In the genomic region with DNA sequence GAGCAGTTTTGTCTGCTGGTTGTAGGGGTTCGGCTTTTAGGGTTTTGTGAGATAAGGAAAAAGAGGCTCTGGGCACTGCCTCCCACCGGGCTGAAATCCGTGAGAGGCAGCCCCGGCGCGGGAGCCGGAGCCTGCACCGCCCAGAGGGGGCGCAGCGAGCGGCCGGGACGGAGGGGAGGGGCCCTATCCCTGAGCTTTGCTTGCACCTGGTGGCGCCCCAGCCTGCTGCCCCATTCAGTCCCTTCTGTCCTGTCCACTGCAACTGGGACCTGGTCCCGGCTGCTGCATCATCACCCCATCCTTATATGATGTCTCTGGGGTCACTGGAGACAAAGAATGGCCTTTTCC, we compare ENCODE assay signal across 10 cellular contexts. TPM values are rescaled to one million over a fixed set of nuclear protein-coding genes. Genes with fewer than 3 reads are reported as not detected.
DNase-seq lines count a peak whose midpoint lies in the region; ATAC-seq and TF ChIP-seq lines count a peak whose summit lies in the region.
"Had no signal": no experiment of that assay in that cellular context is flagged by ENCODE, and none has a peak within 500 bp of the region (broad histone marks: within the 10 kb centered on the region; RNA-seq: fewer than 3 reads in every experiment).

No MANE protein-coding gene starts in this region.

- 57% methylated on average over 1 of the region's 15 CpGs for WGBS in right lobe of liver (ENCODE audit: insufficient coverage, low coverage, low lambda C conversion rate, missing lambda C conversion rate)

- no peak overlapping the region for H3K27ac ChIP-seq in HUES48 (ENCODE audit: low read depth, low read length)
- H3K27ac ChIP-seq in right lobe of liver, result no peak overlapping the region
- H3K27ac ChIP-seq in effector memory CD4-positive, alpha-beta T cell (ENCODE audit: insufficient read depth, low read length, poor library complexity, severe bottlenecking), result no peak overlapping the region

- peak overlapping the region; percentile 60 for H3K4me3 ChIP-seq in HUES48 (ENCODE audit: low read depth, low read length)
- H3K4me3 ChIP-seq in right lobe of liver, result no peak overlapping the region
- no peak overlapping the region for H3K4me3 ChIP-seq in effector memory CD4-positive, alpha-beta T cell (ENCODE audit: insufficient read depth, low read depth, low read length, poor library complexity, severe bottlenecking)

- H3K9me3 ChIP-seq in HUES48 (ENCODE audit: control insufficient read depth, insufficient read depth, low read length) (no peaks in the 10 kb centered on the region), right lobe of liver (no peaks in the 10 kb centered on the region)
- H3K9me3 ChIP-seq in effector memory CD4-positive, alpha-beta T cell (ENCODE audit: control insufficient read depth, low read length), result no peaks in the 10 kb centered on the region

- H3K27me3 ChIP-seq in HUES48 (ENCODE audit: control insufficient read depth, insufficient read depth, low read length) (peaks cover 18% of the 10 kb centered on the region), right lobe of liver (peaks cover 0 to 29% of the 10 kb centered on the region in 2 donors)
- peaks cover 22% of the 10 kb centered on the region for H3K27me3 ChIP-seq in effector memory CD4-positive, alpha-beta T cell (replicated peaks; ENCODE audit: control insufficient read depth, insufficient read depth, low read length, poor library complexity, severe bottlenecking)

- peak; percentile 40 for DNase-seq in AG20443 (ENCODE audit: low spot score)
- DNase-seq in astrocyte of the hippocampus (ENCODE audit: low read depth, low spot score), result peak; percentile 63
- DNase-seq in right lobe of liver, result no peak
- DNase-seq in stimulated activated CD8-positive, alpha-beta memory T cell treated with anti-CD3 and anti-CD28 coated beads, Interleukin-4, amount 100 ng/mL, for 48 hours, result no peak
- no peak for DNase-seq in inferior parietal cortex (ENCODE audit: extremely low spot score)
- DNase-seq in effector memory CD4-positive, alpha-beta T cell, result no peak
- DNase-seq: effector CD8-positive, alpha-beta T cell had no signal

- H3K4me1 ChIP-seq in HUES48 (ENCODE audit: control insufficient read depth, insufficient read depth, low read length), result peaks cover 40% of the 10 kb centered on the region
- H3K4me1 ChIP-seq in right lobe of liver, result peaks cover 0 to 28% (median 0%) of the 10 kb centered on the region in 4 donors
- H3K4me1 ChIP-seq in effector memory CD4-positive, alpha-beta T cell (ENCODE audit: control insufficient read depth, insufficient read depth, low read length, poor library complexity, severe bottlenecking), result no peaks in the 10 kb centered on the region

- TF ChIP-seq POLR2A in right lobe of liver (IDR thresholded peaks at IDR 0.05), result no peak

- no peak for TF ChIP-seq CTCF in right lobe of liver (IDR thresholded peaks at IDR 0.05)

- ATAC-seq in right lobe of liver (peak in 3 of 4 donors; percentile 20 to 31 (median 22)), GM18858 (IDR thresholded peaks at IDR 0.05; ENCODE audit: unreplicated experiment) (no peak)
- ATAC-seq: naive thymus-derived CD4-positive, alpha-beta T cell had no signal

- peak overlapping the region; percentile 55 for H3K9ac ChIP-seq in HUES48 (ENCODE audit: low read depth, low read length)

- intact Hi-C loops in right lobe of liver (cut with DNase I), result no loop called here

- H3K36me3 ChIP-seq in HUES48 (ENCODE audit: control insufficient read depth, insufficient read depth, low read length) (no peaks in the 10 kb centered on the region), right lobe of liver (no peaks in the 10 kb centered on the region)
- H3K36me3 ChIP-seq in effector memory CD4-positive, alpha-beta T cell (ENCODE audit: control insufficient read depth, insufficient read depth, low read length), result no peaks in the 10 kb centered on the region

RNA-seq across cellular contexts. Expression of a gene that starts 0.5 kb away (rescaled TPM):
- total RNA-seq in right lobe of liver, result under 1 TPM in 2 of 6 experiments, not detected in 4; under 0.01 to 0.12 TPM
- total RNA-seq: naive thymus-derived CD4-positive, alpha-beta T cell had no signal

Comparison
In these comparisons a context has a peak if more than half of its experiments do, and no peak if none do; other contexts are left out.
1. DNase-seq: peak in AG20443 (single experiment) and astrocyte of the hippocampus (single experiment); none in right lobe of liver (0 of 3), stimulated activated CD8-positive, alpha-beta memory T cell treated with anti-CD3 and anti-CD28 coated beads, Interleukin-4, amount 100 ng/mL, for 48 hours (single experiment), inferior parietal cortex (single experiment) and effector memory CD4-positive, alpha-beta T cell (0 of 3).